Comparison of ENCODE assay signal across 15 cellular contexts in the genomic region with DNA sequence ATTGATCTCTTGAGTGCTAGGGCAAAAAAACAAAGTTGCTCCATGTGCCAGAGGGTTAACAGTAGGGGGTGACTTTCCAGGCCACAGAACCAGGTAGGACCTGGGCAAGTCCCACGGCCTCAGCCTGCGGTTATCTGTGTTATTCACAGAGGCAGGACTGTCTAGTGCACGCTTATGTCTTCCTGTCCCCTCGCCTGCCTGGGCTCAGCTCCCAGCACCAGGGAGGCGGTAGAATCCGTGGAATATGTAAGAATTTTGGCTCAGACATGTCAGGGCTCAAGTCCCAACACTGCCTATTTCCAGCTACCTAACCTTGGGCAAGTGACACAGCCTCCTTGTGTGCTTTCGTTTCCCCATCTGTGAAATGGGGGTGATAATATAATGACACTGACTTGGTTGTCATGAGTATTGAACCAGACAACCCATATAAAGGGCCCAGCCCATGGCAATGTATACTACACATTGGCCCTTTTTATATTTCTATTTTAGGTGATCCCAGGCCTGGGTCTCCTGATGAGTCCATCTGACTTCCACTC.
"Had no signal": no experiment of that assay in that cellular context is flagged by ENCODE, and none has a peak within 500 bp of the region (broad histone marks: within the 10 kb centered on the region; RNA-seq: fewer than 3 reads in every experiment).

No MANE protein-coding gene starts in this region.

- DNase-seq: activated CD4-positive, alpha-beta T cell treated with anti-CD3 and anti-CD28 coated beads, Interleukin-2, amount 50 U/mL, for 4 hours; activated naive CD4-positive, alpha-beta T cell treated with Interleukin-2 at 50 U/mL for 16 hours; aorta; endodermal cell; hippocampal formation; kidney; psoas muscle; stomach; T-cell; T-helper 9 cell; testis had no signal

- H3K4me3 ChIP-seq: dorsolateral prefrontal cortex, psoas muscle, stomach, testis had no signal

- H3K4me1 ChIP-seq: psoas muscle had no signal

- FAIRE-seq: kidney had no signal

- H3K9me3 ChIP-seq: psoas muscle, stomach, testis had no signal

- ATAC-seq: activated CD4-positive, CD25-positive, alpha-beta regulatory T cell treated with anti-CD3 and anti-CD28 coated beads, Interleukin-2, amount 50 U/mL, for 24 hours; activated T-helper 17 cell treated with anti-CD3 and anti-CD28 coated beads, Interleukin-2, amount 50 U/mL, for 72 hours; psoas muscle; sciatic nerve; T-cell had no signal

- H3K27ac ChIP-seq: dorsolateral prefrontal cortex, psoas muscle, testis had no signal

- H3K27me3 ChIP-seq: dorsolateral prefrontal cortex, stomach, testis had no signal

- H3K36me3 ChIP-seq: stomach had no signal
